In genomic region chr2:119231975-119232665, GRCh38 we compare ENCODE assay signal across 9 cellular contexts. TPM values are rescaled to one million over a fixed set of nuclear protein-coding genes. Genes with fewer than 3 reads are reported as not detected.
A peak's percentile ranks its signal among the peaks of the same experiment; 100 is the strongest.
DNase-seq lines count a peak whose midpoint lies in the region; ATAC-seq and TF ChIP-seq lines count a peak whose summit lies in the region.
"Had no signal": no experiment of that assay in that cellular context is flagged by ENCODE, and none has a peak within 500 bp of the region (broad histone marks: within the 10 kb centered on the region; RNA-seq: fewer than 3 reads in every experiment).

No MANE protein-coding gene starts in this region.

- H3K27ac ChIP-seq in esophagus muscularis mucosa (replicated peaks in 1 of 4) = no peak overlapping the region

- no peaks in the 10 kb centered on the region for H3K36me3 ChIP-seq in esophagus muscularis mucosa

- H3K27me3 ChIP-seq in esophagus muscularis mucosa = no peaks in the 10 kb centered on the region

- TF ChIP-seq EP300 in esophagus muscularis mucosa (IDR thresholded peaks at IDR 0.05) = no peak

- intact Hi-C loops in esophagus muscularis mucosa (cut with DNase I) = no loop called here

- H3K4me3 ChIP-seq in AG04449 (ENCODE audit: low read depth, low read length) = peak overlapping the region; percentile 30
- no peak overlapping the region for H3K4me3 ChIP-seq in epithelial cell of esophagus (ENCODE audit: low read length)
- no peak overlapping the region for H3K4me3 ChIP-seq in esophagus muscularis mucosa

- ATAC-seq in GM19035 (IDR thresholded peaks at IDR 0.05; ENCODE audit: unreplicated experiment) = peak; percentile 56
- peak; percentile 41 for ATAC-seq in HG03439 (IDR thresholded peaks at IDR 0.05; ENCODE audit: unreplicated experiment)

- TF ChIP-seq POLR2A in esophagus muscularis mucosa (IDR thresholded peaks at IDR 0.05; ENCODE audit: low read depth) = no peak

- no peak for TF ChIP-seq CTCF in AG04449 (IDR thresholded peaks at IDR 0.05; ENCODE audit: insufficient read depth, low read length, missing control alignments)
- TF ChIP-seq CTCF in epithelial cell of esophagus (IDR thresholded peaks at IDR 0.05; ENCODE audit: insufficient read depth, low read depth, low read length, missing control alignments) = no peak
- no peak for TF ChIP-seq CTCF in esophagus muscularis mucosa (IDR thresholded peaks at IDR 0.05)

- WGBS in esophagus muscularis mucosa = 93% methylated on average over 10 of the region's 10 CpGs

- CTCF ChIA-PET in AG04449 (lab: Yijun Ruan, JAX) = interaction anchor here (0.7 to 3.4 kb wide), 9 partner anchors 12 to 59 kb away, joined by 3 to 18 read pairs (median 6); no protein-coding TSS in a partner anchor

- POLR2A ChIA-PET in AG04449 (lab: Yijun Ruan, JAX) = interaction anchor here (0.8 to 1.8 kb wide), 5 partner anchors 9 to 32 kb away, joined by 3 to 8 read pairs (median 5); no protein-coding TSS in a partner anchor

- no peaks in the 10 kb centered on the region for H3K9me3 ChIP-seq in esophagus muscularis mucosa

- DNase-seq in AG04449 (ENCODE audit: low read depth, low spot score) = no peak
- DNase-seq in epithelial cell of esophagus (ENCODE audit: low read depth) = peak; percentile 74
- no peak for DNase-seq in esophagus muscularis mucosa (ENCODE audit: extremely low spot score)
- no peak for DNase-seq in NOMO-1 (lab: John Stamatoyannopoulos, UW; ENCODE audit: unreplicated experiment in 2 of 2)
- no peak for DNase-seq in NK-92 treated with Interleukin-12 subunit alpha and Interleukin-12 subunit beta, amount 100 ng/mL, for 24 hours (lab: John Stamatoyannopoulos, UW)
- DNase-seq in NCI-H345 treated with DMSO at 0.1 percent for 48 hours (lab: John Stamatoyannopoulos, UW; ENCODE audit: unreplicated experiment) = no peak
- DNase-seq: amygdala had no signal

- no peaks in the 10 kb centered on the region for H3K4me1 ChIP-seq in esophagus muscularis mucosa

RNA-seq across cellular contexts. Expression of gene STEAP3, which starts 8.5 kb away (rescaled TPM):
- total RNA-seq in esophagus muscularis mucosa = 1 to 10 TPM; 2.5 to 5.9 (median 5.2) TPM
